In genomic region chr15:74598126-74598842, GRCh38 we compare ENCODE assay signal across 8 cellular contexts. TPM values are rescaled to one million over a fixed set of nuclear protein-coding genes. Genes with fewer than 3 reads are reported as not detected.
DNase-seq lines count a peak whose midpoint lies in the region; ATAC-seq, FAIRE-seq and TF ChIP-seq lines count a peak whose summit lies in the region.

No MANE protein-coding gene starts in this region.

- ATAC-seq in HG02763 (IDR thresholded peaks at IDR 0.05; ENCODE audit: unreplicated experiment) (peak; percentile 85), WTC11 (peak; percentile 91)

- POLR2A ChIA-PET in WTC11 (lab: Charles Lee) = interaction anchor here (0.6 to 1.5 kb wide), 5 partner anchors 14 to 162 kb away, joined by 3 to 10 read pairs (median 3); partner anchors contain the start of gene ARID3B

- TF ChIP-seq CTCF in GM13976 (IDR thresholded peaks at IDR 0.05; ENCODE audit: borderline replicate concordance, control extremely low read depth, extremely low read depth, insufficient read depth, missing control alignments) (no peak), WTC11 (IDR thresholded peaks at IDR 0.05) (no peak), bronchial epithelial cell (IDR thresholded peaks at IDR 0.05; ENCODE audit: insufficient read depth, low read length, severe bottlenecking) (no peak)

- H3K4me3 ChIP-seq in bronchial epithelial cell (ENCODE audit: low read depth, low read length) = peak overlapping the region; percentile 61

- peak overlapping the region; percentile 99 for H3K27ac Mint-ChIP-seq in WTC11

- peaks cover 2% of the 10 kb centered on the region for H3K36me3 ChIP-seq in bronchial epithelial cell (ENCODE audit: control insufficient read depth, insufficient read depth, low read length)

- peaks cover 24% of the 10 kb centered on the region for H3K36me3 Mint-ChIP-seq in WTC11

- no peaks in the 10 kb centered on the region for H3K27me3 Mint-ChIP-seq in WTC11 (ENCODE audit: low read depth)

- peak overlapping the region; percentile 79 for H3K4me3 Mint-ChIP-seq in WTC11

- H3K4me1 Mint-ChIP-seq in WTC11 = peaks cover 14% of the 10 kb centered on the region

- in situ Hi-C loops in GM13976 (cut with MboI; ENCODE audit: low sequenced_read_pairs, unreplicated experiment) = no loop called here

- no peaks in the 10 kb centered on the region for H3K27me3 ChIP-seq in bronchial epithelial cell (ENCODE audit: control insufficient read depth, insufficient read depth, low read length)

- CTCF ChIA-PET in WTC11 (lab: Charles Lee) = interaction anchor here (0.6 to 2.4 kb wide), 12 partner anchors 10 to 224 kb away, joined by 3 to 11 read pairs (median 4); no protein-coding TSS in a partner anchor

- H3K9me3 Mint-ChIP-seq in WTC11 = no peaks in the 10 kb centered on the region

- DNase-seq in GM13976 (ENCODE audit: low spot score) (peak; percentile 99), NCI-H1694 treated with DMSO at 0.1 percent for 48 hours (lab: John Stamatoyannopoulos, UW) (peak; percentile 38), WTC11 (ENCODE audit: low spot score) (peak; percentile 91), bronchial epithelial cell (ENCODE audit: low read depth) (peak; percentile 82), iPS-NIHi7 (ENCODE audit: extremely low spot score) (peak; percentile 99), smooth muscle cell of the brain vasculature (ENCODE audit: low read depth, low spot score) (peak; percentile 64), NCI-H146 treated with DMSO at 0.1 percent for 48 hours (lab: John Stamatoyannopoulos, UW; ENCODE audit: unreplicated experiment) (no peak)

- FAIRE-seq in bronchial epithelial cell (lab: Jason Lieb, UNC) = no peak

TF ChIP-seq in WTC11, 78 proteins besides CTCF, POLR2A, EP300 and RAD21 (continues in another document):
- no peak for TF ChIP-seq OVOL2 (CRISPR knock-in tag; IDR thresholded peaks at IDR 0.05; ENCODE audit: borderline replicate concordance)
- no peak for TF ChIP-seq MLX (CRISPR knock-in tag; IDR thresholded peaks at IDR 0.05)
- no peak for TF ChIP-seq CREM (CRISPR knock-in tag; IDR thresholded peaks at IDR 0.05)
- TF ChIP-seq NFE2L1 (CRISPR knock-in tag; IDR thresholded peaks at IDR 0.05) = no peak
- TF ChIP-seq ELF4 (CRISPR knock-in tag; IDR thresholded peaks at IDR 0.05; ENCODE audit: low read depth) = no peak
- no peak for TF ChIP-seq CDX4 (CRISPR knock-in tag; IDR thresholded peaks at IDR 0.05; ENCODE audit: borderline replicate concordance)
- no peak for TF ChIP-seq SMAD4 (CRISPR knock-in tag; IDR thresholded peaks at IDR 0.05)
- TF ChIP-seq ZSCAN18 (CRISPR knock-in tag; IDR thresholded peaks at IDR 0.05) = no peak
- TF ChIP-seq KAT7 (CRISPR knock-in tag; IDR thresholded peaks at IDR 0.05; ENCODE audit: borderline replicate concordance) = no peak
- no peak for TF ChIP-seq STAT6 (CRISPR knock-in tag; conservative IDR thresholded peaks at IDR 0.05; ENCODE audit: low read depth)
- TF ChIP-seq TEAD1 (CRISPR knock-in tag; IDR thresholded peaks at IDR 0.05) = no peak
- TF ChIP-seq ZNF138 (CRISPR knock-in tag; conservative IDR thresholded peaks at IDR 0.05) = no peak
- no peak for TF ChIP-seq GABPB1 (CRISPR knock-in tag; IDR thresholded peaks at IDR 0.05)
- no peak for TF ChIP-seq CREB1 (CRISPR knock-in tag; IDR thresholded peaks at IDR 0.05)
- TF ChIP-seq NR3C1 (CRISPR knock-in tag; conservative IDR thresholded peaks at IDR 0.05; ENCODE audit: low read depth) = no peak
- TF ChIP-seq ATF1 (CRISPR knock-in tag; IDR thresholded peaks at IDR 0.05) = no peak
- TF ChIP-seq MYBL2 (CRISPR knock-in tag; IDR thresholded peaks at IDR 0.05) = no peak
- TF ChIP-seq ZNF281 (CRISPR knock-in tag; IDR thresholded peaks at IDR 0.05) = no peak
- TF ChIP-seq RELA (CRISPR knock-in tag; IDR thresholded peaks at IDR 0.05; ENCODE audit: borderline replicate concordance) = no peak
- no peak for TF ChIP-seq ZNF396 (CRISPR knock-in tag; IDR thresholded peaks at IDR 0.05; ENCODE audit: borderline replicate concordance)
- peak; percentile 42; the same call in 1 of the 2 replicates for TF ChIP-seq FOXP4 (CRISPR knock-in tag; IDR thresholded peaks at IDR 0.05)
- TF ChIP-seq ZNF416 (CRISPR knock-in tag; IDR thresholded peaks at IDR 0.05) = 0 out of 2 replicates have a peak, but pooled peaks have one; percentile 9

RNA-seq across cellular contexts. Expression of gene CLK3, which starts 17.4 kb away (rescaled TPM):
- 45.2 to 48.1 TPM (median 46.3 TPM) in 3 replicates for total RNA-seq in WTC11 (2021)
- 66.3 and 115 TPM in 2 replicates for total RNA-seq in bronchial epithelial cell

RNA-seq across cellular contexts. Expression of gene ARID3B, which starts 57.3 kb away (rescaled TPM):
- 122 to 133 TPM (median 124 TPM) in 3 replicates for total RNA-seq in WTC11 (2021)
- total RNA-seq in bronchial epithelial cell = 3.4 and 4.7 TPM in 2 replicates

Comparison
In these comparisons a context has a peak if more than half of its experiments do, and no peak if none do; other contexts are left out.
1. RNA of gene ARID3B, which starts 57.3 kb away (total RNA-seq): 122 to 133 TPM in WTC11; 3.4 to 4.7 TPM in bronchial epithelial cell; every median in the first group is over 10 times any median in the second.